16 cellular contexts compared by ENCODE assay signal in the genomic region with DNA sequence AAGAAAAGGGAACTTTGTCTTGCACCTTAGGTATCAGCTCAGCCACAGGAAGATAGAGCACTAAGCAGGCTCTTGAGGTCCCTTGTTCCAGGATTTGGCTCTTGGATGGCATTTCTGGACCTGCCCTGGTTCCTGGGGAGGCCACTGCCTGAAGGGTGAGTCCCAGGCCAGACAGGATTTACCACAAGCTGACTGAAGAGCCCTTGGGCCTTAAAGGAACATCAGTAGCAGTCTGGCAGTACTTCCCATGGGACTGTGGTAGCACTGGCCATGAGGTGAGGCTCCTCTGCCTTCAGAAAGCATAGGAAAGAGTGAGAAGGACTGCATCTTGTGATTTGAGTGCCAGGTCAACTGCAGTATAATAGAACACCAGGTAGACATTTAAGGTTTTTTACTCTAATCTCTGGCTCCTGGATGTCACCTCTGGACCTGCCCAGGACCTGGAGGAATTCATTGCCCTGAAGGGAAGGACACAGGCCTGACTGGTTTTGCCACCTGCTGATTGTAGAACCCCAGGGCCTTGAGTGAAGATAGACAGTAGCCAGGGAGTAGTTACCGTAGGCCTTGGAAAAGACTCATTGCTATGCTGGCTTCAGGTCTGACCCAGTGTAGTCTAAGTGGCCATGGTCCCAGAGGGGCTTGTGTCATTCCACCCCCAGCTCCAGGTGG.
"Had no signal": no experiment of that assay in that cellular context is flagged by ENCODE, and none has a peak within 500 bp of the region (broad histone marks: within the 10 kb centered on the region; RNA-seq: fewer than 3 reads in every experiment).

No MANE protein-coding gene starts in this region.

- H3K9me3 ChIP-seq: psoas muscle, right lobe of liver had no signal

- DNase-seq: effector memory CD4-positive, alpha-beta T cell; foreskin melanocyte; head of caudate nucleus; kidney glomerular epithelial cell; mucosa of descending colon; naive thymus-derived CD8-positive, alpha-beta T cell; psoas muscle; retina; right lobe of liver; stimulated activated CD4-positive, alpha-beta T cell treated with anti-CD3 and anti-CD28 coated beads, Interleukin-4, amount 100 ng/mL, for 1 hour; tibial artery had no signal

- H3K27me3 Mint-ChIP-seq: stimulated activated memory B cell treated with anti-CD40 and anti-IgM and Interleukin-4, amounts not matched to agents 10 μg/mL and 1 μg/mL and 100 μg/mL, for 72 hours; stimulated activated naive CD8-positive, alpha-beta T cell treated with anti-CD3 and anti-CD28 coated beads, Interleukin-15, Interleukin-2, amounts not matched to agents 100 ng/mL and 50 ng/mL, for 24 hours had no signal

- ATAC-seq: mucosa of descending colon; naive thymus-derived CD8-positive, alpha-beta T cell; psoas muscle; right lobe of liver; stimulated activated memory B cell treated with anti-CD40 and anti-IgM and Interleukin-4, amounts not matched to agents 10 μg/mL and 1 μg/mL and 100 μg/mL, for 72 hours had no signal

- H3K36me3 ChIP-seq: neutrophil, right lobe of liver, tibial artery had no signal

- H2AFZ ChIP-seq: hepatocyte had no signal

- H3K4me1 ChIP-seq: psoas muscle, right lobe of liver, tibial artery had no signal

- H3K27ac Mint-ChIP-seq: naive thymus-derived CD8-positive, alpha-beta T cell; stimulated activated memory B cell treated with anti-CD40 and anti-IgM and Interleukin-4, amounts not matched to agents 10 μg/mL and 1 μg/mL and 100 μg/mL, for 72 hours; stimulated activated naive CD8-positive, alpha-beta T cell treated with anti-CD3 and anti-CD28 coated beads, Interleukin-15, Interleukin-2, amounts not matched to agents 100 ng/mL and 50 ng/mL, for 24 hours had no signal

- H3K79me2 ChIP-seq: hepatocyte had no signal

- H3K27me3 ChIP-seq: hepatocyte, neutrophil, right lobe of liver, tibial artery had no signal

- H3K4me2 ChIP-seq: hepatocyte had no signal

- H3K4me3 ChIP-seq: hepatocyte, mucosa of descending colon, psoas muscle, right lobe of liver, tibial artery had no signal

- H3K4me1 Mint-ChIP-seq: naive thymus-derived CD8-positive, alpha-beta T cell; stimulated activated memory B cell treated with anti-CD40 and anti-IgM and Interleukin-4, amounts not matched to agents 10 μg/mL and 1 μg/mL and 100 μg/mL, for 72 hours had no signal

- H3K27ac ChIP-seq: epithelial cell of prostate, hepatocyte, neutrophil, psoas muscle, right lobe of liver, tibial artery had no signal

- H3K4me3 Mint-ChIP-seq: naive thymus-derived CD8-positive, alpha-beta T cell; stimulated activated memory B cell treated with anti-CD40 and anti-IgM and Interleukin-4, amounts not matched to agents 10 μg/mL and 1 μg/mL and 100 μg/mL, for 72 hours; stimulated activated naive CD8-positive, alpha-beta T cell treated with anti-CD3 and anti-CD28 coated beads, Interleukin-15, Interleukin-2, amounts not matched to agents 100 ng/mL and 50 ng/mL, for 24 hours had no signal
